ENCODE assay signal across 18 cellular contexts in the genomic region with DNA sequence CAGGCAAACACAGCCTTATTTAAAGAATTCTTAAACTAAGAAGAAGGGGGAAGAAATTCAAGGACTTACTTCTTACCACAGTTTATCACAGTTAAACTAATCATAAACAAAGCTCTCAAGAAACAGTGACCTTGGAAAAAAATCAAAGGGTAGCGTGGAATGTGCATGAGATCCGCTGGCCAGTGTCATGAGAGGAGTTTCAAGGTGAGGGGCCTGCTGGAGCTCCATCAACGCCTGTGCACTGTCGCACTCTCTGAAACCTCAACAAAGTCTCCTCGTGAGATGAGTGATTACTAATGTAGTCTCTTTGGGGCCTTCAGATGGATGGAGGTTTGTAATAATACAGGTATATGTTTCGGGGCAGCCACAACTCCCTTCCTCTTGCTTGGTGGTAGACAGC.
"Had no signal": no experiment of that assay in that cellular context is flagged by ENCODE, and none has a peak within 500 bp of the region (broad histone marks: within the 10 kb centered on the region; RNA-seq: fewer than 3 reads in every experiment).

No MANE protein-coding gene starts in this region.

- H3K4me1 Mint-ChIP-seq: central memory CD8-positive, alpha-beta T cell; naive B cell had no signal

- H3K27me3 Mint-ChIP-seq: central memory CD8-positive, alpha-beta T cell; dendritic cell treated with granulocyte-macrophage colony-stimulating factor and Interleukin-4, amounts not matched to agents 40 ng/mL and 50 ng/mL, for 4 days; naive B cell had no signal

- H3K9me3 Mint-ChIP-seq: dendritic cell treated with granulocyte-macrophage colony-stimulating factor and Interleukin-4, amounts not matched to agents 40 ng/mL and 50 ng/mL, for 4 days had no signal

- H3K4me3 Mint-ChIP-seq: central memory CD8-positive, alpha-beta T cell; dendritic cell treated with granulocyte-macrophage colony-stimulating factor and Interleukin-4, amounts not matched to agents 40 ng/mL and 50 ng/mL, for 4 days; naive B cell; nephron progenitor cell had no signal

- H3K36me3 ChIP-seq: stomach, suprapubic skin, thyroid gland, uterus had no signal

- DNase-seq: foreskin keratinocyte; head of caudate nucleus; hippocampal formation; mammary epithelial cell; naive B cell; nephron progenitor cell; psoas muscle; stimulated activated CD4-positive, alpha-beta T cell treated with anti-CD3 and anti-CD28 coated beads, Interleukin-12 subunit alpha, Interleukin-12 subunit beta, amount 100 ng/mL, for 4 hours; stimulated activated naive CD4-positive, alpha-beta T cell; stomach; thyroid gland; upper lobe of left lung; uterus had no signal

- H3K9me3 ChIP-seq: psoas muscle, stomach, suprapubic skin, thyroid gland, upper lobe of left lung, uterus had no signal

- H3K4me3 ChIP-seq: psoas muscle, skin epidermis, stomach, suprapubic skin, thyroid gland, upper lobe of left lung, uterus had no signal

- H3K27ac Mint-ChIP-seq: dendritic cell treated with granulocyte-macrophage colony-stimulating factor and Interleukin-4, amounts not matched to agents 40 ng/mL and 50 ng/mL, for 4 days; naive B cell; nephron progenitor cell had no signal

- H3K27me3 ChIP-seq: foreskin keratinocyte, stomach, suprapubic skin, thyroid gland, upper lobe of left lung, uterus had no signal

- H3K27ac ChIP-seq: foreskin keratinocyte, psoas muscle, skin epidermis, suprapubic skin, thyroid gland, uterus had no signal

- H3K36me3 Mint-ChIP-seq: naive B cell had no signal

- ATAC-seq: foreskin keratinocyte, psoas muscle, sciatic nerve had no signal

- H3K4me1 ChIP-seq: psoas muscle, thyroid gland, uterus had no signal
